In genomic region chr5:132658383-132659302, GRCh38 we compare ENCODE assay signal across 28 cellular contexts. TPM values are rescaled to one million over a fixed set of nuclear protein-coding genes. Genes with fewer than 3 reads are reported as not detected.
DNase-seq lines count a peak whose midpoint lies in the region; ATAC-seq and TF ChIP-seq lines count a peak whose summit lies in the region.
"Had no signal": no experiment of that assay in that cellular context is flagged by ENCODE, and none has a peak within 500 bp of the region (broad histone marks: within the 10 kb centered on the region; RNA-seq: fewer than 3 reads in every experiment).

No MANE protein-coding gene starts in this region.

- H3K4me1 ChIP-seq in right lobe of liver (peaks cover 0 to 11% (median 0%) of the 10 kb centered on the region in 4 donors), stomach (peaks cover 14 to 23% (median 22%) of the 10 kb centered on the region in 4 donors)

- no peaks in the 10 kb centered on the region for H3K36me3 ChIP-seq in right lobe of liver
- H3K36me3 ChIP-seq in stomach = no peaks in the 10 kb centered on the region
- H3K36me3 ChIP-seq: upper lobe of right lung, WERI-Rb-1 had no signal

- WGBS in right lobe of liver (ENCODE audit: insufficient coverage, low coverage, low lambda C conversion rate, missing lambda C conversion rate) = 58% methylated on average over 4 of the region's 9 CpGs
- 85 to 97% (median 88%) methylated on average over 9 of the region's 9 CpGs for WGBS in stomach, 5 donors

- TF ChIP-seq EP300 in stomach (IDR thresholded peaks at IDR 0.05) = no peak

- H3K27ac Mint-ChIP-seq in activated naive CD8-positive, alpha-beta T cell treated with anti-CD3 and anti-CD28 coated beads, Interleukin-2, amount 50 U/mL, for 24 hours = peak overlapping the region; percentile 50
- no peak overlapping the region for H3K27ac Mint-ChIP-seq in activated naive CD8-positive, alpha-beta T cell treated with anti-CD3 and anti-CD28 coated beads for 36 hours
- H3K27ac Mint-ChIP-seq in activated T-helper 17 cell treated with anti-CD3 and anti-CD28 coated beads, Interleukin-2, amount 50 U/mL, for 72 hours = no peak overlapping the region
- H3K27ac Mint-ChIP-seq: progenitor cell of endocrine pancreas had no signal

- H3K9me3 Mint-ChIP-seq in activated naive CD8-positive, alpha-beta T cell treated with anti-CD3 and anti-CD28 coated beads, Interleukin-2, amount 50 U/mL, for 24 hours = no peaks in the 10 kb centered on the region
- no peaks in the 10 kb centered on the region for H3K9me3 Mint-ChIP-seq in activated naive CD8-positive, alpha-beta T cell treated with anti-CD3 and anti-CD28 coated beads for 36 hours
- no peaks in the 10 kb centered on the region for H3K9me3 Mint-ChIP-seq in activated T-helper 17 cell treated with anti-CD3 and anti-CD28 coated beads, Interleukin-2, amount 50 U/mL, for 72 hours

- TF ChIP-seq CTCF in right lobe of liver (IDR thresholded peaks at IDR 0.05) (no peak), stomach (IDR thresholded peaks at IDR 0.05) (no peak)

- peaks cover 62% of the 10 kb centered on the region for H3K4me1 Mint-ChIP-seq in activated naive CD8-positive, alpha-beta T cell treated with anti-CD3 and anti-CD28 coated beads, Interleukin-2, amount 50 U/mL, for 24 hours
- H3K4me1 Mint-ChIP-seq in activated naive CD8-positive, alpha-beta T cell treated with anti-CD3 and anti-CD28 coated beads for 36 hours = peaks cover 38% of the 10 kb centered on the region
- peaks cover 13% of the 10 kb centered on the region for H3K4me1 Mint-ChIP-seq in activated T-helper 17 cell treated with anti-CD3 and anti-CD28 coated beads, Interleukin-2, amount 50 U/mL, for 72 hours

- H3K27me3 ChIP-seq in right lobe of liver (peaks cover 0 to 4% of the 10 kb centered on the region in 2 donors), stomach (peaks cover 3 to 43% (median 25%) of the 10 kb centered on the region in 3 donors)

- TF ChIP-seq POLR2A in right lobe of liver (IDR thresholded peaks at IDR 0.05) (no peak), stomach (IDR thresholded peaks at IDR 0.05) (no peak)

- no peak for ATAC-seq in activated naive CD8-positive, alpha-beta T cell treated with anti-CD3 and anti-CD28 coated beads, Interleukin-2, amount 50 U/mL, for 24 hours
- no peak for ATAC-seq in activated T-helper 17 cell treated with anti-CD3 and anti-CD28 coated beads, Interleukin-2, amount 50 U/mL, for 72 hours (replicated peaks)
- peak; percentile 34 to 59 (median 52) for ATAC-seq in right lobe of liver
- ATAC-seq: HCT116, sciatic nerve, upper lobe of right lung had no signal

- H3K4me3 Mint-ChIP-seq in activated naive CD8-positive, alpha-beta T cell treated with anti-CD3 and anti-CD28 coated beads, Interleukin-2, amount 50 U/mL, for 24 hours = peak overlapping the region; percentile 64
- H3K4me3 Mint-ChIP-seq in activated naive CD8-positive, alpha-beta T cell treated with anti-CD3 and anti-CD28 coated beads for 36 hours = no peak overlapping the region
- H3K4me3 Mint-ChIP-seq in activated T-helper 17 cell treated with anti-CD3 and anti-CD28 coated beads, Interleukin-2, amount 50 U/mL, for 72 hours = peak overlapping the region; percentile 56

- H3K9me3 ChIP-seq in right lobe of liver = no peaks in the 10 kb centered on the region
- no peaks in the 10 kb centered on the region for H3K9me3 ChIP-seq in stomach
- H3K9me3 ChIP-seq: upper lobe of right lung had no signal

- intact Hi-C loops in right lobe of liver (cut with DNase I) = no loop called here
- intact Hi-C loops in stomach (cut with DNase I; ENCODE audit: low total_unique reads) = no loop called here

- peaks cover 33% of the 10 kb centered on the region for H3K27me3 Mint-ChIP-seq in activated naive CD8-positive, alpha-beta T cell treated with anti-CD3 and anti-CD28 coated beads, Interleukin-2, amount 50 U/mL, for 24 hours
- peaks cover 42% of the 10 kb centered on the region for H3K27me3 Mint-ChIP-seq in activated naive CD8-positive, alpha-beta T cell treated with anti-CD3 and anti-CD28 coated beads for 36 hours
- H3K27me3 Mint-ChIP-seq in activated T-helper 17 cell treated with anti-CD3 and anti-CD28 coated beads, Interleukin-2, amount 50 U/mL, for 72 hours = peaks cover 19% of the 10 kb centered on the region

- H3K27ac ChIP-seq in right lobe of liver = no peak overlapping the region
- H3K27ac ChIP-seq in stomach = no peak overlapping the region
- H3K27ac ChIP-seq: PC-9, upper lobe of right lung, WERI-Rb-1 had no signal

- H3K4me3 ChIP-seq in right lobe of liver (no peak overlapping the region), stomach (no peak overlapping the region)
- H3K4me3 ChIP-seq: PC-9, upper lobe of right lung had no signal

- H3K36me3 Mint-ChIP-seq in activated naive CD8-positive, alpha-beta T cell treated with anti-CD3 and anti-CD28 coated beads, Interleukin-2, amount 50 U/mL, for 24 hours (ENCODE audit: low read depth) = no peaks in the 10 kb centered on the region
- H3K36me3 Mint-ChIP-seq in activated naive CD8-positive, alpha-beta T cell treated with anti-CD3 and anti-CD28 coated beads for 36 hours = no peaks in the 10 kb centered on the region
- no peaks in the 10 kb centered on the region for H3K36me3 Mint-ChIP-seq in activated T-helper 17 cell treated with anti-CD3 and anti-CD28 coated beads, Interleukin-2, amount 50 U/mL, for 72 hours (ENCODE audit: low read depth)

- no peak for DNase-seq in activated naive CD8-positive, alpha-beta T cell treated with anti-CD3 and anti-CD28 coated beads, Interleukin-2, amount 50 U/mL, for 24 hours
- DNase-seq in activated naive CD8-positive, alpha-beta T cell treated with anti-CD3 and anti-CD28 coated beads for 36 hours = no peak
- DNase-seq in right lobe of liver (peak in 1 of 3 donors; percentile 71), stomach (peak; percentile 23), NAMALWA (ENCODE audit: low spot score) (no peak), NCI-H1105 (lab: John Stamatoyannopoulos, UW) (no peak)
- DNase-seq: activated CD4-positive, alpha-beta T cell treated with anti-CD3 and anti-CD28 coated beads, Interleukin-2, amount 50 U/mL, for 1 hour; activated naive CD4-positive, alpha-beta T cell; C1 segment of cervical spinal cord; central memory CD4-positive, alpha-beta T cell; KG1; mesenchymal stem cell; NCI-H1930; NCI-H2227 treated with DMSO at 0.1 percent for 48 hours; NCI-H526; PC-9; Right ventricle myocardium superior; stimulated activated CD4-positive, alpha-beta T cell treated with anti-CD3 and anti-CD28 coated beads, Interleukin-2, amount 100 ng/mL, for 48 hours; T1000; upper lobe of right lung; WERI-Rb-1 had no signal

RNA-seq across cellular contexts. Expression of gene IL13, which starts 0.7 kb away (rescaled TPM):
- under 1 TPM; 0.44 to 0.72 TPM for total RNA-seq in activated naive CD8-positive, alpha-beta T cell treated with anti-CD3 and anti-CD28 coated beads for 36 hours
- total RNA-seq in activated T-helper 17 cell treated with anti-CD3 and anti-CD28 coated beads, Interleukin-2, amount 50 U/mL, for 72 hours = 1 to 10 TPM; 2.4 to 4.3 TPM
- under 1 TPM in 1 of 6 experiments, not detected in 5; 0.26 TPM for total RNA-seq in right lobe of liver
- under 1 TPM in 1 of 5 donors, not detected in 4; 0.55 TPM for total RNA-seq in stomach
- not detected for polyA plus RNA-seq in stomach
- total RNA-seq: G401, MCF 10A, PC-9, progenitor cell of endocrine pancreas, Right ventricle myocardium superior, sciatic nerve, upper lobe of right lung had no signal

RNA-seq across cellular contexts. Expression of gene IL4, which starts 15.1 kb away (rescaled TPM):
- not detected for total RNA-seq in activated naive CD8-positive, alpha-beta T cell treated with anti-CD3 and anti-CD28 coated beads for 36 hours
- total RNA-seq in activated T-helper 17 cell treated with anti-CD3 and anti-CD28 coated beads, Interleukin-2, amount 50 U/mL, for 72 hours = not detected
- total RNA-seq in right lobe of liver = not detected
- not detected for total RNA-seq in stomach
- not detected for polyA plus RNA-seq in stomach
- total RNA-seq: G401, MCF 10A, PC-9, progenitor cell of endocrine pancreas, Right ventricle myocardium superior, sciatic nerve, upper lobe of right lung had no signal
- polyA plus RNA-seq: adipose tissue had no signal

Comparison
In these comparisons a context has a peak if more than half of its experiments do, and no peak if none do; other contexts are left out.
1. ATAC-seq: peak in right lobe of liver (4 of 4); none in activated naive CD8-positive, alpha-beta T cell treated with anti-CD3 and anti-CD28 coated beads, Interleukin-2, amount 50 U/mL, for 24 hours (single experiment) and activated T-helper 17 cell treated with anti-CD3 and anti-CD28 coated beads, Interleukin-2, amount 50 U/mL, for 72 hours (single experiment).